In genomic region chr4:140861359-140862181, GRCh38 we compare ENCODE assay signal across 8 cellular contexts.
A peak's percentile ranks its signal among the peaks of the same experiment; 100 is the strongest.
DNase-seq lines count a peak whose midpoint lies in the region; FAIRE-seq and TF ChIP-seq lines count a peak whose summit lies in the region.

No MANE protein-coding gene starts in this region.

- peak; percentile 93 for FAIRE-seq in kidney (lab: Jason Lieb, UNC)

- H4K20me1 ChIP-seq in SU-DHL-6 (ENCODE audit: low read depth, low read length) = no peaks in the 10 kb centered on the region

- H3K4me2 ChIP-seq in SU-DHL-6 (ENCODE audit: low read depth, low read length, poor library complexity, severe bottlenecking) = no peak overlapping the region

- no peaks in the 10 kb centered on the region for H3F3A ChIP-seq in SU-DHL-6 (ENCODE audit: insufficient read depth)

- DNase-seq in GM03348 (ENCODE audit: low spot score) = peak; percentile 72
- DNase-seq in HCEC 1CT = peak; percentile 52
- peak; percentile 73 for DNase-seq in NB4 (ENCODE audit: low read depth)
- DNase-seq in cerebellar cortex (ENCODE audit: low spot score) = peak; percentile 95
- no peak for DNase-seq in kidney
- peak; percentile 9 for DNase-seq in stimulated activated CD4-positive, alpha-beta T cell treated with anti-CD3 and anti-CD28 coated beads, Interleukin-4, amount 100 ng/mL, for 1 hour
- no peak for DNase-seq in NK-92 (lab: John Stamatoyannopoulos, UW; ENCODE audit: unreplicated experiment)

- H3K36me3 ChIP-seq in SU-DHL-6 (ENCODE audit: low read length) (no peaks in the 10 kb centered on the region), kidney (ENCODE audit: control insufficient read depth in 1 of 2, insufficient read depth in 2 of 2, low read length in 2 of 2) (no peaks in the 10 kb centered on the region)

- H3K9ac ChIP-seq in SU-DHL-6 (ENCODE audit: low read length) = no peak overlapping the region
- H3K9ac ChIP-seq in kidney (ENCODE audit: low read length in 2 of 2) = no peak overlapping the region

- no peak for TF ChIP-seq POLR2A in NB4 (IDR thresholded peaks at IDR 0.05; ENCODE audit: extremely low read depth, insufficient read length)

- no peaks in the 10 kb centered on the region for H3K27me3 ChIP-seq in SU-DHL-6 (ENCODE audit: low read length)

- no peaks in the 10 kb centered on the region for H3K9me2 ChIP-seq in SU-DHL-6 (replicated peaks; ENCODE audit: insufficient read depth, low read length)

- TF ChIP-seq CTCF in NB4 (IDR thresholded peaks at IDR 0.05; ENCODE audit: low read depth, low read length) (peak; percentile 61), SU-DHL-6 (IDR thresholded peaks at IDR 0.05; ENCODE audit: insufficient read depth, low read length, poor library complexity, severe bottlenecking) (peak; percentile 38), kidney (IDR thresholded peaks at IDR 0.05; ENCODE audit: borderline replicate concordance, extremely low read depth, insufficient read depth) (peak; percentile 90)

- H3K4me3 ChIP-seq in NB4 (ENCODE audit: low read depth, low read length) (no peak overlapping the region), SU-DHL-6 (ENCODE audit: insufficient read depth, low read length, poor library complexity, severe bottlenecking) (no peak overlapping the region), kidney (ENCODE audit: low read length in 2 of 2) (no peak overlapping the region)

- no peaks in the 10 kb centered on the region for H3K79me2 ChIP-seq in SU-DHL-6 (ENCODE audit: insufficient read depth, low read length)

- H3K4me1 ChIP-seq in kidney (ENCODE audit: control insufficient read depth in 1 of 2, insufficient read depth in 1 of 2, low read depth in 1 of 2, low read length in 2 of 2) = no peaks in the 10 kb centered on the region

- H2AFZ ChIP-seq in SU-DHL-6 (ENCODE audit: low read depth, low read length, severe bottlenecking) = peak overlapping the region; percentile 41

- intact Hi-C loops in kidney (cut with DNase I) = loop anchor here (5.0 kb wide), 1 partner anchor 271 kb away; the partner anchor contains the start of gene RNF150

- no peak overlapping the region for H3K27ac ChIP-seq in SU-DHL-6 (ENCODE audit: low read depth, low read length)
- no peak overlapping the region for H3K27ac ChIP-seq in kidney (ENCODE audit: low read depth in 2 of 2, low read length in 2 of 2)

- H3K9me3 ChIP-seq in SU-DHL-6 (ENCODE audit: insufficient read depth, low read length) (no peaks in the 10 kb centered on the region), kidney (ENCODE audit: control insufficient read depth in 1 of 2, low read length in 2 of 2) (no peaks in the 10 kb centered on the region)

Comparison
In these comparisons a context has a peak if more than half of its experiments do, and no peak if none do; other contexts are left out.
1. DNase-seq: peak in GM03348 (single experiment), HCEC 1CT (single experiment), NB4 (single experiment), cerebellar cortex (single experiment) and stimulated activated CD4-positive, alpha-beta T cell treated with anti-CD3 and anti-CD28 coated beads, Interleukin-4, amount 100 ng/mL, for 1 hour (single experiment); none in kidney (single experiment) and NK-92 (single experiment).
2. CTCF ChIP-seq: peak in every context shown above with its lines; median percentile 90 in kidney; 61 in NB4; 38 in SU-DHL-6.